Comparison of ENCODE assay signal across 16 cellular contexts in genomic region chr15:40554164-40554530, GRCh38. TPM values are rescaled to one million over a fixed set of nuclear protein-coding genes. Genes with fewer than 3 reads are reported as not detected.
DNase-seq lines count a peak whose midpoint lies in the region; ATAC-seq and TF ChIP-seq lines count a peak whose summit lies in the region.
"Had no signal": no experiment of that assay in that cellular context is flagged by ENCODE, and none has a peak within 500 bp of the region (broad histone marks: within the 10 kb centered on the region; RNA-seq: fewer than 3 reads in every experiment).

No MANE protein-coding gene starts in this region.

- no peak overlapping the region for H2BK120ac ChIP-seq in H9 (ENCODE audit: low read depth, low read length, poor library complexity, severe bottlenecking)

- H3K4me1 ChIP-seq in H9 (ENCODE audit: insufficient read depth, low read length), result peaks cover 7% of the 10 kb centered on the region; the same call in 1 of the 2 replicates
- H3K4me1 ChIP-seq: HAP-1, SJSA1, testis had no signal

- H3K9me3 Mint-ChIP-seq in H9, result no peaks in the 10 kb centered on the region
- no peaks in the 10 kb centered on the region for H3K9me3 Mint-ChIP-seq in activated B cell treated with CpG ODN at 0.5 μM for 24 hours
- H3K9me3 Mint-ChIP-seq: activated naive CD4-positive, alpha-beta T cell treated with anti-CD3 and anti-CD28 coated beads, Interleukin-2, amount 50 U/mL, for 72 hours had no signal

- TF ChIP-seq CTCF in GM06990 (IDR thresholded peaks at IDR 0.05; ENCODE audit: insufficient read depth, low read length, poor library complexity, severe bottlenecking) (no peak), H9 (conservative IDR thresholded peaks at IDR 0.05) (no peak), activated B cell treated with CpG ODN at 0.5 μM for 24 hours (IDR thresholded peaks at IDR 0.05) (no peak), neural cell (IDR thresholded peaks at IDR 0.05; ENCODE audit: poor library complexity, severe bottlenecking) (no peak)

- H3K9me3 ChIP-seq in H9 (ENCODE audit: control insufficient read depth, low read depth, low read length) (no peaks in the 10 kb centered on the region), neural cell (ENCODE audit: low read length) (no peaks in the 10 kb centered on the region)
- H3K9me3 ChIP-seq: HAP-1, SJSA1, testis had no signal

- H2BK15ac ChIP-seq in H9 (ENCODE audit: low read depth, low read length), result no peak overlapping the region

- no peak overlapping the region for H2AK5ac ChIP-seq in H9 (ENCODE audit: insufficient read length, low read length)

- ATAC-seq in activated B cell treated with CpG ODN at 0.5 μM for 24 hours (ENCODE audit: low read depth) (no peak), HG03280 (IDR thresholded peaks at IDR 0.05; ENCODE audit: unreplicated experiment) (no peak), GM18907 (IDR thresholded peaks at IDR 0.05; ENCODE audit: unreplicated experiment) (no peak)
- ATAC-seq: activated naive CD4-positive, alpha-beta T cell treated with anti-CD3 and anti-CD28 coated beads, Interleukin-2, amount 50 U/mL, for 72 hours had no signal

- no peaks in the 10 kb centered on the region for H3K23me2 ChIP-seq in H9 (ENCODE audit: insufficient read length, low read depth, low read length, poor library complexity, severe bottlenecking)

- no peak overlapping the region for H3K9ac ChIP-seq in H9 (ENCODE audit: extremely low read depth, insufficient read length, low read length)
- H3K9ac ChIP-seq in neural cell (ENCODE audit: low read length), result no peak overlapping the region

- H2BK20ac ChIP-seq in H9 (ENCODE audit: low read depth, low read length, poor library complexity, severe bottlenecking), result no peak overlapping the region

- H3K4me3 ChIP-seq in GM06990 (replicated peaks; ENCODE audit: low read depth, low read length), result peak overlapping the region; percentile 55
- H3K4me3 ChIP-seq in neural cell (ENCODE audit: low read length), result peak overlapping the region; percentile 11
- H3K4me3 ChIP-seq: HAP-1, SJSA1, testis had no signal

- no peak overlapping the region for H3K56ac ChIP-seq in H9 (ENCODE audit: insufficient read length, low read depth, low read length)

- no peak overlapping the region for H4K91ac ChIP-seq in H9 (ENCODE audit: insufficient read length, low read depth, low read length)

- POLR2A ChIA-PET in activated B cell treated with CpG ODN at 0.5 μM for 24 hours (lab: Charles Lee), result interaction anchor here (0.7 to 4.6 kb wide), 7 partner anchors 9 to 149 kb away, joined by 3 to 32 read pairs (median 5); partner anchors contain the start of genes CCDC32, IVD and RPUSD2

- intact Hi-C loops in activated B cell treated with CpG ODN at 0.5 μM for 24 hours (cut with micrococcal nuclease), result loop anchor here (5.0 kb wide), 1 partner anchor 37 kb away; no protein-coding TSS in a partner anchor

- no peak for TF ChIP-seq RAD21 in neural cell (conservative IDR thresholded peaks at IDR 0.05)

- H4K8ac ChIP-seq in H9 (replicated peaks; ENCODE audit: insufficient read length, low read depth, low read length), result no peak overlapping the region

- no peaks in the 10 kb centered on the region for H3K79me1 ChIP-seq in H9 (ENCODE audit: insufficient read depth, low read depth, low read length, poor library complexity, severe bottlenecking)

- H3K36me3 Mint-ChIP-seq in H9 (ENCODE audit: insufficient read depth in 1 of 3, low read depth in 3 of 3) (peaks cover 1 to 14% (median 9%) of the 10 kb centered on the region in 3 experiments; a peak in 4 of 7 replicates), activated B cell treated with CpG ODN at 0.5 μM for 24 hours (ENCODE audit: low read depth) (peaks cover 58% of the 10 kb centered on the region)

- H3K27me3 Mint-ChIP-seq in H9 (ENCODE audit: low read depth), result no peaks in the 10 kb centered on the region
- H3K27me3 Mint-ChIP-seq in activated B cell treated with CpG ODN at 0.5 μM for 24 hours, result no peaks in the 10 kb centered on the region

- H3K27ac Mint-ChIP-seq in H9, result peak overlapping the region in 2 of 3 experiments; percentile 68 to 95; a peak in 5 of 7 replicates
- peak overlapping the region; percentile 94 for H3K27ac Mint-ChIP-seq in activated B cell treated with CpG ODN at 0.5 μM for 24 hours

- H2BK12ac ChIP-seq in H9 (ENCODE audit: insufficient read length, low read depth, low read length), result no peak overlapping the region

- no peaks in the 10 kb centered on the region for H3K9me2 ChIP-seq in neural cell (ENCODE audit: insufficient read depth, low read length)

- CTCF ChIA-PET in activated B cell treated with CpG ODN at 0.5 μM for 24 hours (lab: Charles Lee), result interaction anchor here (1.1 to 1.2 kb wide), 2 partner anchors 15 to 216 kb away, joined by 3 read pairs; partner anchors contain the start of genes C15orf62 and RPUSD2

- no peak overlapping the region for H2BK5ac ChIP-seq in H9 (ENCODE audit: insufficient read length, low read length)

- no peak overlapping the region for H3K4ac ChIP-seq in H9 (ENCODE audit: low read depth, low read length)

- H3K36me3 ChIP-seq in GM06990 (ENCODE audit: control insufficient read depth, insufficient read depth, low read length) (peaks cover 10% of the 10 kb centered on the region), neural cell (ENCODE audit: insufficient read depth, low read length) (no peaks in the 10 kb centered on the region)
- H3K36me3 ChIP-seq: HAP-1 had no signal

- DNase-seq in GM06990 (ENCODE audit: extremely low read depth, insufficient read length) (no peak), H9 (peak; percentile 52), activated B cell treated with CpG ODN at 0.5 μM for 24 hours (no peak), HuH-7.5 (ENCODE audit: low spot score) (no peak)
- DNase-seq: activated CD4-positive, alpha-beta T cell treated with anti-CD3 and anti-CD28 coated beads, Interleukin-2, amount 50 U/mL, for 1 hour; DND-41; effector CD8-positive, alpha-beta T cell; NCI-H2107; stimulated activated CD4-positive, alpha-beta T cell treated with anti-CD3 and anti-CD28 coated beads, Interleukin-2, amount 100 ng/mL, for 24 hours; testis had no signal

- no peak overlapping the region for H3K4me2 ChIP-seq in H9 (ENCODE audit: insufficient read depth, insufficient read length, low read length)
- H3K4me2 ChIP-seq in neural cell (ENCODE audit: low read length), result no peak overlapping the region

- no peak for TF ChIP-seq EP300 in neural cell (conservative IDR thresholded peaks at IDR 0.05; ENCODE audit: poor library complexity, severe bottlenecking)

- peaks cover 4% of the 10 kb centered on the region for H3F3A ChIP-seq in neural cell (ENCODE audit: insufficient read depth, low read length, poor library complexity, severe bottlenecking)

- H4K5ac ChIP-seq in H9 (ENCODE audit: insufficient read length, low read depth, low read length), result no peak overlapping the region

- H3K79me2 ChIP-seq in H9 (ENCODE audit: insufficient read depth, low read length), result no peaks in the 10 kb centered on the region; the same call in 1 of the 2 replicates
- H3K79me2 ChIP-seq in neural cell (replicated peaks; ENCODE audit: insufficient read depth, low read length), result no peaks in the 10 kb centered on the region

- no CpG with 5 or more reads among the region's 4 CpGs for WGBS in H9 (ENCODE audit: extremely low coverage, insufficient read length, low lambda C conversion rate)

- no peak overlapping the region for H2AFZ ChIP-seq in H9 (ENCODE audit: low read length)
- no peak overlapping the region for H2AFZ ChIP-seq in neural cell (ENCODE audit: low read depth, low read length)

- H3K27ac ChIP-seq in H9 (ENCODE audit: insufficient read length, low read depth, low read length) (no peak overlapping the region), neural cell (ENCODE audit: low read length) (peak overlapping the region; percentile 23)
- H3K27ac ChIP-seq: SJSA1, testis had no signal

- no peak overlapping the region for H3K18ac ChIP-seq in H9 (ENCODE audit: insufficient read length, low read depth, low read length)

- no peak overlapping the region for H3T11ph ChIP-seq in H9 (ENCODE audit: low read length)

- H3K27me3 ChIP-seq in GM06990 (replicated peaks; ENCODE audit: control insufficient read depth, insufficient read depth, low read length) (no peaks in the 10 kb centered on the region), H9 (ENCODE audit: insufficient read depth, low read length) (no peaks in the 10 kb centered on the region), neural cell (ENCODE audit: insufficient read depth, low read depth, low read length) (no peaks in the 10 kb centered on the region)
- H3K27me3 ChIP-seq: SJSA1, testis had no signal

- no peak overlapping the region for H3K14ac ChIP-seq in H9 (ENCODE audit: insufficient read depth, low read length)

- H3K4me1 Mint-ChIP-seq in H9, result peaks cover 33 to 40% of the 10 kb centered on the region in 2 experiments
- peaks cover 97% of the 10 kb centered on the region for H3K4me1 Mint-ChIP-seq in activated B cell treated with CpG ODN at 0.5 μM for 24 hours

- H3K4me3 Mint-ChIP-seq in H9 (peak overlapping the region in 1 of 2 experiments; percentile 49; a peak in 2 of 5 replicates), activated B cell treated with CpG ODN at 0.5 μM for 24 hours (peak overlapping the region; percentile 81)

- H4K20me1 ChIP-seq in H9 (ENCODE audit: control insufficient read depth, insufficient read depth, insufficient read length) (no peaks in the 10 kb centered on the region), neural cell (ENCODE audit: insufficient read depth) (no peaks in the 10 kb centered on the region)

- H3K23ac ChIP-seq in H9 (ENCODE audit: insufficient read length, low read depth, low read length), result no peak overlapping the region

RNA-seq across cellular contexts. Expression of gene CCDC32, which starts 10.7 kb away (rescaled TPM):
- total RNA-seq in H9 (2021) (8.9 and 11.1 TPM in 2 replicates), activated B cell treated with CpG ODN at 0.5 μM for 24 hours (64.0 and 66.3 TPM in 2 replicates)
- 28.4 and 34.2 TPM in 2 replicates for polyA plus RNA-seq in neural cell
- 29.7 and 41.8 TPM in 2 replicates for polyA minus RNA-seq in neural cell

RNA-seq across cellular contexts. Expression of gene RPUSD2, which starts 15.0 kb away (rescaled TPM):
- total RNA-seq in H9 (2021) (25.7 and 26.6 TPM in 2 replicates), activated B cell treated with CpG ODN at 0.5 μM for 24 hours (20.1 and 24.8 TPM in 2 replicates)
- 8.1 and 13.2 TPM in 2 replicates for polyA plus RNA-seq in neural cell
- polyA minus RNA-seq in neural cell, result 13.7 and 15.8 TPM in 2 replicates

RNA-seq across cellular contexts. Expression of gene KNL1, which starts 39.9 kb away (rescaled TPM):
- total RNA-seq in H9 (2021), result 16.8 and 19.7 TPM in 2 replicates
- 5.1 and 7.7 TPM in 2 replicates for total RNA-seq in activated B cell treated with CpG ODN at 0.5 μM for 24 hours
- polyA plus RNA-seq in neural cell, result 0.38 and 2.4 TPM in 2 replicates
- 2.4 and 2.5 TPM in 2 replicates for polyA minus RNA-seq in neural cell
